ENCODE assay signal across 8 cellular contexts in genomic region chr19:6108721-6109633, GRCh38. TPM values are rescaled to one million over a fixed set of nuclear protein-coding genes. Genes with fewer than 3 reads are reported as not detected.
A peak's percentile ranks its signal among the peaks of the same experiment; 100 is the strongest.
DNase-seq lines count a peak whose midpoint lies in the region; ATAC-seq and TF ChIP-seq lines count a peak whose summit lies in the region.

No MANE protein-coding gene starts in this region.

- peak overlapping the region; percentile 57 for H3K4me3 ChIP-seq in CD4-positive, CD25-positive, alpha-beta regulatory T cell (ENCODE audit: low read depth, low read length)
- H3K4me3 ChIP-seq in MM.1S (ENCODE audit: low read length) = no peak overlapping the region
- peak overlapping the region; percentile 54 for H3K4me3 ChIP-seq in ectodermal cell (ENCODE audit: insufficient read depth, low read depth, low read length)

- 0 out of 2 replicates have a peak, but pooled peaks cover 2% of the 10 kb centered on the region for H3F3A ChIP-seq in MM.1S (ENCODE audit: insufficient read depth, low read length)

- H3K9ac ChIP-seq in MM.1S (ENCODE audit: low read length) = no peak overlapping the region; the same call in 1 of the 2 replicates

- no peaks in the 10 kb centered on the region for H3K36me3 ChIP-seq in CD4-positive, CD25-positive, alpha-beta regulatory T cell (ENCODE audit: control insufficient read depth, insufficient read depth, low read length)
- H3K36me3 ChIP-seq in MM.1S (replicated peaks; ENCODE audit: insufficient read depth, low read length) = no peaks in the 10 kb centered on the region
- H3K36me3 ChIP-seq in ectodermal cell (ENCODE audit: control insufficient read depth, insufficient read depth, low read length) = no peaks in the 10 kb centered on the region

- no peak for TF ChIP-seq CTCF in MM.1S (IDR thresholded peaks at IDR 0.05; ENCODE audit: low read length)

- no peak overlapping the region for H2AFZ ChIP-seq in MM.1S (ENCODE audit: low read length)

- peak overlapping the region; percentile 82 to 90 (median 89) for H3K27ac Mint-ChIP-seq in CD4-positive, CD25-positive, alpha-beta regulatory T cell

- peaks cover 0 to 4% (median 0%) of the 10 kb centered on the region in 7 donors for H3K9me3 Mint-ChIP-seq in CD4-positive, CD25-positive, alpha-beta regulatory T cell

- H4K20me1 ChIP-seq in MM.1S (ENCODE audit: insufficient read depth, low read length) = no peaks in the 10 kb centered on the region

- H3K4me1 Mint-ChIP-seq in CD4-positive, CD25-positive, alpha-beta regulatory T cell = peaks cover 9 to 36% (median 22%) of the 10 kb centered on the region in 4 donors

- peaks cover 3% of the 10 kb centered on the region for H3K27me3 ChIP-seq in CD4-positive, CD25-positive, alpha-beta regulatory T cell (ENCODE audit: control insufficient read depth, insufficient read depth, low read length)
- peaks cover 63% of the 10 kb centered on the region for H3K27me3 ChIP-seq in MM.1S (replicated peaks; ENCODE audit: insufficient read depth, low read length)
- H3K27me3 ChIP-seq in ectodermal cell (ENCODE audit: control insufficient read depth, insufficient read depth, low read length, poor library complexity, severe bottlenecking) = peaks cover 25% of the 10 kb centered on the region

- H3K9me2 ChIP-seq in MM.1S (replicated peaks; ENCODE audit: insufficient read depth, low read length) = no peaks in the 10 kb centered on the region

- peak overlapping the region; percentile 46; the same call in 1 of the 2 replicates for H3K4me2 ChIP-seq in MM.1S (ENCODE audit: low read depth, low read length)

- ATAC-seq in CD4-positive, CD25-positive, alpha-beta regulatory T cell (ENCODE audit: low read depth in 2 of 2) = no peak

- H3K27ac ChIP-seq in CD4-positive, CD25-positive, alpha-beta regulatory T cell (ENCODE audit: insufficient read depth, low read length, poor library complexity, severe bottlenecking) = no peak overlapping the region
- H3K27ac ChIP-seq in MM.1S (ENCODE audit: low read length) (no peak overlapping the region), ectodermal cell (ENCODE audit: insufficient read depth, low read depth, low read length, poor library complexity, severe bottlenecking) (no peak overlapping the region)

- H3K79me2 ChIP-seq in MM.1S (ENCODE audit: low read length) = no peaks in the 10 kb centered on the region

- WGBS in ectodermal cell, 2 experiments = 6% methylated on average over 38 to 44 of the region's 47 CpGs

- H3K4me1 ChIP-seq in CD4-positive, CD25-positive, alpha-beta regulatory T cell (ENCODE audit: control insufficient read depth, insufficient read depth, low read length, poor library complexity, severe bottlenecking) = peaks cover 14% of the 10 kb centered on the region
- H3K4me1 ChIP-seq in MM.1S (ENCODE audit: low read length) = no peaks in the 10 kb centered on the region
- peaks cover 9% of the 10 kb centered on the region for H3K4me1 ChIP-seq in ectodermal cell (ENCODE audit: control insufficient read depth, insufficient read depth, low read length)

- H3K4me3 Mint-ChIP-seq in CD4-positive, CD25-positive, alpha-beta regulatory T cell = peak overlapping the region; percentile 85 to 97 (median 93)

- H3K36me3 Mint-ChIP-seq in CD4-positive, CD25-positive, alpha-beta regulatory T cell = no peaks in the 10 kb centered on the region

- peaks cover 27% of the 10 kb centered on the region for H3K27me3 Mint-ChIP-seq in CD4-positive, CD25-positive, alpha-beta regulatory T cell

- peak; percentile 37 to 67 (median 63) for DNase-seq in CD4-positive, CD25-positive, alpha-beta regulatory T cell
- DNase-seq in MM.1S = no peak
- peak; percentile 57 for DNase-seq in activated CD4-positive, alpha-beta T cell treated with anti-CD3 and anti-CD28 coated beads, Interleukin-2, amount 50 U/mL, for 1 hour
- DNase-seq in lung microvascular endothelial cell (ENCODE audit: low read depth in 2 of 2) = peak; percentile 78 to 81
- DNase-seq in stimulated activated CD8-positive, alpha-beta memory T cell treated with anti-CD3 and anti-CD28 coated beads, Interleukin-15, amount 100 ng/mL, for 4 hours (ENCODE audit: low read depth in 2 of 2) = peak; percentile 45 to 61
- DNase-seq in NCI-H526 treated with DMSO at 0.1 percent for 48 hours (lab: John Stamatoyannopoulos, UW) = no peak
- DNase-seq in superior temporal gyrus (ENCODE audit: extremely low spot score) = no peak

- no peaks in the 10 kb centered on the region for H3K9me3 ChIP-seq in CD4-positive, CD25-positive, alpha-beta regulatory T cell (ENCODE audit: control insufficient read depth in 2 of 2, low read length in 2 of 2)
- no peaks in the 10 kb centered on the region for H3K9me3 ChIP-seq in MM.1S (replicated peaks; ENCODE audit: insufficient read depth, low read length)
- H3K9me3 ChIP-seq in ectodermal cell (ENCODE audit: control insufficient read depth, low read length) = no peaks in the 10 kb centered on the region

RNA-seq across cellular contexts. Expression of gene RFX2, which starts 1.3 kb away (rescaled TPM):
- total RNA-seq in CD4-positive, CD25-positive, alpha-beta regulatory T cell = 3.3 TPM
- 1 to 10 TPM; 1.3 to 3.0 (median 1.9) TPM for polyA plus RNA-seq in CD4-positive, CD25-positive, alpha-beta regulatory T cell
- 10.8 TPM for polyA plus RNA-seq in ectodermal cell (2013, experiment 1 of 4)
- polyA plus RNA-seq in ectodermal cell (2013, experiment 2 of 4) = 11.5 TPM
- polyA plus RNA-seq in ectodermal cell (2013, experiment 3 of 4) = 17.3 TPM
- 14.2 TPM for polyA plus RNA-seq in ectodermal cell (2013, experiment 4 of 4)
- 1.3 and 2.4 TPM in 2 replicates for total RNA-seq in lung microvascular endothelial cell

RNA-seq across cellular contexts. Expression of gene ACSBG2, which starts 26.5 kb away (rescaled TPM):
- total RNA-seq in CD4-positive, CD25-positive, alpha-beta regulatory T cell = not detected
- not detected for polyA plus RNA-seq in CD4-positive, CD25-positive, alpha-beta regulatory T cell
- not detected for polyA plus RNA-seq in ectodermal cell (2013, experiment 1 of 4)
- polyA plus RNA-seq in ectodermal cell (2013, experiment 2 of 4) = not detected
- polyA plus RNA-seq in ectodermal cell (2013, experiment 3 of 4) = not detected
- not detected for polyA plus RNA-seq in ectodermal cell (2013, experiment 4 of 4)
- not detected in 2 replicates for total RNA-seq in lung microvascular endothelial cell

Comparison
In these comparisons a context has a peak if more than half of its experiments do, and no peak if none do; other contexts are left out.
1. DNase-seq: peak in CD4-positive, CD25-positive, alpha-beta regulatory T cell (3 of 3), activated CD4-positive, alpha-beta T cell treated with anti-CD3 and anti-CD28 coated beads, Interleukin-2, amount 50 U/mL, for 1 hour (single experiment), lung microvascular endothelial cell (2 of 2) and stimulated activated CD8-positive, alpha-beta memory T cell treated with anti-CD3 and anti-CD28 coated beads, Interleukin-15, amount 100 ng/mL, for 4 hours (2 of 2); none in MM.1S (single experiment), NCI-H526 treated with DMSO at 0.1 percent for 48 hours (single experiment) and superior temporal gyrus (single experiment).